In the genomic region with DNA sequence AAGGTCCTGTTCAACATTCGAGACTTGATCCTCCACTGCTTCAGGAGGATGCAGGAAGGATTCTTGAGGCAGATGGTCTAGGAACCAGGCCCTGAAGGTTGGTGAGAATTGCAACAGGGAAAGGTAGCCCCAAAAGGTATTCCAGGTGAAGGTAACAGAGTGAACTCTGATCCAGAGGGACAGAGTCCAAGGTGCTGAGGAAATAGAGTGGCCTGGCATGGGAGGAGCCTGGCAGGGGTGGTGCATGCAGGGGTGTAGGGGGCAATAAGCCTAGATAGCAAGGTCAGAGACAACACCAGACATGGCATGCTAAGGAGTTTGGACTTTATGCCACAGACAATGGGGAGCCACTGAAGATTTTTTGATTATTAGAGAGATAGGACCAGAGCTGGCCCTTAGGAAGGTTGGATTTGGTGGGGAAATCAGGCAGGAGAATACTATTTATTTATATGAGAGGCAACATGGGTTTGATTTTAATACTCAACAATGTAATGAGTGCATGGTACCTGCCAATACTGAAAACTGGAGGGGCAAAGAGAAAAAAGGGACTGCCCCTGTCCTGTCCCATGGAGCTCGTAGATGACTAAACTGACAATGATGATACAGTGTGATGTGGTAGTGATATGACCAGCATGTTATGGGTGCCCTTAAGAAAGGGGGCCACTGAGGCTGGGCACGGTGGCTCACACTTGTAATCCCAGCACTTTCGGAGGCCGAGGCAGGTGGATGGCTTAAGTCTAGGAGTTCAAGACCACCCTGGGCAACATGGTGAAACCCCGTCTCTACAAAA, we compare ENCODE assay signal across 22 cellular contexts. TPM values are rescaled to one million over a fixed set of nuclear protein-coding genes. Genes with fewer than 3 reads are reported as not detected.
DNase-seq lines count a peak whose midpoint lies in the region; ATAC-seq and TF ChIP-seq lines count a peak whose summit lies in the region.
"Had no signal": no experiment of that assay in that cellular context is flagged by ENCODE, and none has a peak within 500 bp of the region (broad histone marks: within the 10 kb centered on the region; RNA-seq: fewer than 3 reads in every experiment).

No MANE protein-coding gene starts in this region.

- no peak overlapping the region for H3K4me2 ChIP-seq in Loucy (ENCODE audit: low read depth, low read length, poor library complexity, severe bottlenecking)
- H3K4me2 ChIP-seq: A549 had no signal

- no peak overlapping the region for H3K27ac Mint-ChIP-seq in activated CD8-positive, alpha-beta T cell treated with anti-CD3 and anti-CD28 coated beads for 36 hours
- no peak overlapping the region for H3K27ac Mint-ChIP-seq in activated CD8-positive, alpha-beta T cell treated with anti-CD3 and anti-CD28 coated beads, Interleukin-2, amount 10 ng/mL, durations not matched to agents 7 days and 5 days
- peak overlapping the region in 4 of 6 donors; percentile 8 to 43 (median 36) for H3K27ac Mint-ChIP-seq in immature natural killer cell
- H3K27ac Mint-ChIP-seq in progenitor cell of endocrine pancreas, result peak overlapping the region; percentile 86
- H3K27ac Mint-ChIP-seq: T-cell had no signal

- H4K20me1 ChIP-seq in Loucy (ENCODE audit: insufficient read depth, low read length, poor library complexity, severe bottlenecking), result no peaks in the 10 kb centered on the region

- intact Hi-C loops in activated CD8-positive, alpha-beta T cell treated with anti-CD3 and anti-CD28 coated beads for 36 hours (cut with micrococcal nuclease), result no loop called here

- H3K9me2 ChIP-seq in Loucy (replicated peaks; ENCODE audit: low read depth, low read length), result no peaks in the 10 kb centered on the region

- peaks cover 43% of the 10 kb centered on the region for H3K4me1 Mint-ChIP-seq in activated CD8-positive, alpha-beta T cell treated with anti-CD3 and anti-CD28 coated beads for 36 hours (ENCODE audit: low read depth)
- peaks cover 56% of the 10 kb centered on the region for H3K4me1 Mint-ChIP-seq in activated CD8-positive, alpha-beta T cell treated with anti-CD3 and anti-CD28 coated beads, Interleukin-2, amount 10 ng/mL, durations not matched to agents 7 days and 5 days (ENCODE audit: low read depth)
- H3K4me1 Mint-ChIP-seq in immature natural killer cell (peaks cover 65% of the 10 kb centered on the region in 2 donors), progenitor cell of endocrine pancreas (ENCODE audit: low read depth) (peaks cover 41% of the 10 kb centered on the region)

- H3K27me3 Mint-ChIP-seq in activated CD8-positive, alpha-beta T cell treated with anti-CD3 and anti-CD28 coated beads for 36 hours, result no peaks in the 10 kb centered on the region
- H3K27me3 Mint-ChIP-seq in activated CD8-positive, alpha-beta T cell treated with anti-CD3 and anti-CD28 coated beads, Interleukin-2, amount 10 ng/mL, durations not matched to agents 7 days and 5 days (ENCODE audit: low read depth), result peaks cover 9% of the 10 kb centered on the region
- H3K27me3 Mint-ChIP-seq in immature natural killer cell (ENCODE audit: low read depth in 3 of 3), result peaks cover 2 to 5% (median 3%) of the 10 kb centered on the region in 3 donors
- H3K27me3 Mint-ChIP-seq in progenitor cell of endocrine pancreas, result no peaks in the 10 kb centered on the region
- H3K27me3 Mint-ChIP-seq: T-cell had no signal

- peak; percentile 37 for DNase-seq in activated CD8-positive, alpha-beta T cell treated with anti-CD3 and anti-CD28 coated beads for 36 hours
- no peak for DNase-seq in activated CD8-positive, alpha-beta T cell treated with anti-CD3 and anti-CD28 coated beads, Interleukin-2, amount 10 ng/mL, durations not matched to agents 7 days and 5 days
- DNase-seq in immature natural killer cell (no peak), progenitor cell of endocrine pancreas (ENCODE audit: low spot score, unreplicated experiment) (no peak), BE2C (no peak), NCI-H2171 treated with DMSO at 0.1 percent for 48 hours (lab: John Stamatoyannopoulos, UW) (no peak), NCI-H146 treated with DMSO at 0.1 percent for 48 hours (lab: John Stamatoyannopoulos, UW; ENCODE audit: unreplicated experiment) (no peak)
- DNase-seq: activated CD4-positive, alpha-beta T cell treated with anti-CD3 and anti-CD28 coated beads for 4 hours; activated CD8-positive, alpha-beta memory T cell treated with anti-CD3 and anti-CD28 coated beads, Interleukin-2, amount 50 U/mL, for 4 hours; DMS79; GOT3; KBM-7; lower lobe of right lung; NCI-H146; NCI-H510A treated with DMSO at 0.1 percent for 48 hours; T-cell had no signal

- H3K36me3 ChIP-seq in Loucy (ENCODE audit: insufficient read depth, low read length) (no peaks in the 10 kb centered on the region), BE2C (no peaks in the 10 kb centered on the region)
- H3K36me3 ChIP-seq: breast epithelium, lower lobe of right lung, SJSA1, vagina had no signal

- no peak for TF ChIP-seq CTCF in activated CD8-positive, alpha-beta T cell treated with anti-CD3 and anti-CD28 coated beads for 36 hours (IDR thresholded peaks at IDR 0.05)
- TF ChIP-seq CTCF in Loucy (conservative IDR thresholded peaks at IDR 0.05; ENCODE audit: low read length) (no peak), progenitor cell of endocrine pancreas (IDR thresholded peaks at IDR 0.05; ENCODE audit: unreplicated experiment) (no peak), BE2C (IDR thresholded peaks at IDR 0.05; ENCODE audit: low read depth, low read length) (no peak)

- H3K27me3 ChIP-seq in Loucy (ENCODE audit: insufficient read depth, low read length, poor library complexity, severe bottlenecking) (no peaks in the 10 kb centered on the region), BE2C (no peaks in the 10 kb centered on the region)
- H3K27me3 ChIP-seq: breast epithelium, SJSA1, vagina had no signal

- H2AFZ ChIP-seq in Loucy (ENCODE audit: low read length), result peak overlapping the region; percentile 22; the same call in 1 of the 2 replicates

- ATAC-seq in activated CD8-positive, alpha-beta T cell treated with anti-CD3 and anti-CD28 coated beads for 36 hours, result peak; percentile 67
- ATAC-seq in activated CD8-positive, alpha-beta T cell treated with anti-CD3 and anti-CD28 coated beads, Interleukin-2, amount 10 ng/mL, durations not matched to agents 7 days and 5 days, result no peak
- ATAC-seq: A549, lower lobe of right lung, Panc1, T-cell had no signal

- H3K4me3 ChIP-seq in Loucy (ENCODE audit: low read length, poor library complexity, severe bottlenecking) (no peak overlapping the region), BE2C (ENCODE audit: low read depth, low read length) (no peak overlapping the region)
- H3K4me3 ChIP-seq: A549, breast epithelium, lower lobe of right lung, SJSA1, vagina had no signal

- H3K4me3 Mint-ChIP-seq in activated CD8-positive, alpha-beta T cell treated with anti-CD3 and anti-CD28 coated beads for 36 hours, result no peak overlapping the region
- no peak overlapping the region for H3K4me3 Mint-ChIP-seq in activated CD8-positive, alpha-beta T cell treated with anti-CD3 and anti-CD28 coated beads, Interleukin-2, amount 10 ng/mL, durations not matched to agents 7 days and 5 days
- H3K4me3 Mint-ChIP-seq in immature natural killer cell, result peak overlapping the region in 2 of 5 donors; percentile 14 to 22
- no peak overlapping the region for H3K4me3 Mint-ChIP-seq in progenitor cell of endocrine pancreas (ENCODE audit: low read depth)
- H3K4me3 Mint-ChIP-seq: T-cell had no signal

- no peaks in the 10 kb centered on the region for H3K79me2 ChIP-seq in Loucy (ENCODE audit: insufficient read depth, low read length)

- POLR2A ChIA-PET in activated CD8-positive, alpha-beta T cell treated with anti-CD3 and anti-CD28 coated beads for 36 hours (lab: Charles Lee), result no interaction called here
- POLR2A ChIA-PET in activated CD8-positive, alpha-beta T cell treated with anti-CD3 and anti-CD28 coated beads, Interleukin-2, amount 10 ng/mL, durations not matched to agents 7 days and 5 days (lab: Charles Lee), result no interaction called here

- H3K4me1 ChIP-seq in Loucy (ENCODE audit: insufficient read depth, low read length, poor library complexity, severe bottlenecking) (peaks cover 51% of the 10 kb centered on the region), BE2C (no peaks in the 10 kb centered on the region)

- H3K9me3 ChIP-seq in Loucy (ENCODE audit: insufficient read depth, low read depth, low read length), result no peaks in the 10 kb centered on the region
- no peaks in the 10 kb centered on the region for H3K9me3 ChIP-seq in BE2C
- H3K9me3 ChIP-seq: A549, breast epithelium, lower lobe of right lung, SJSA1, vagina had no signal

- CTCF ChIA-PET in activated CD8-positive, alpha-beta T cell treated with anti-CD3 and anti-CD28 coated beads for 36 hours (lab: Charles Lee), result no interaction called here
- CTCF ChIA-PET in activated CD8-positive, alpha-beta T cell treated with anti-CD3 and anti-CD28 coated beads, Interleukin-2, amount 10 ng/mL, durations not matched to agents 7 days and 5 days (lab: Charles Lee), result no interaction called here

- H3K9me3 Mint-ChIP-seq in activated CD8-positive, alpha-beta T cell treated with anti-CD3 and anti-CD28 coated beads for 36 hours, result no peaks in the 10 kb centered on the region
- H3K9me3 Mint-ChIP-seq in activated CD8-positive, alpha-beta T cell treated with anti-CD3 and anti-CD28 coated beads, Interleukin-2, amount 10 ng/mL, durations not matched to agents 7 days and 5 days (ENCODE audit: insufficient read depth), result no peaks in the 10 kb centered on the region
- H3K9me3 Mint-ChIP-seq in immature natural killer cell (no peaks in the 10 kb centered on the region), progenitor cell of endocrine pancreas (ENCODE audit: low read depth) (no peaks in the 10 kb centered on the region)
- H3K9me3 Mint-ChIP-seq: T-cell had no signal

- no peaks in the 10 kb centered on the region for H3K36me3 Mint-ChIP-seq in activated CD8-positive, alpha-beta T cell treated with anti-CD3 and anti-CD28 coated beads for 36 hours (ENCODE audit: low read depth)
- H3K36me3 Mint-ChIP-seq in activated CD8-positive, alpha-beta T cell treated with anti-CD3 and anti-CD28 coated beads, Interleukin-2, amount 10 ng/mL, durations not matched to agents 7 days and 5 days (ENCODE audit: low read depth), result no peaks in the 10 kb centered on the region
- H3K36me3 Mint-ChIP-seq in immature natural killer cell, result no peaks in the 10 kb centered on the region
- no peaks in the 10 kb centered on the region for H3K36me3 Mint-ChIP-seq in progenitor cell of endocrine pancreas (ENCODE audit: insufficient read depth)
- H3K36me3 Mint-ChIP-seq: T-cell had no signal

- no peaks in the 10 kb centered on the region for H3F3A ChIP-seq in Loucy (ENCODE audit: low read depth)

- H3K9ac ChIP-seq in Loucy (ENCODE audit: low read depth, low read length, poor library complexity, severe bottlenecking), result no peak overlapping the region

RNA-seq across cellular contexts. Expression of gene TMED10, which starts 50.5 kb away (rescaled TPM):
- 100 to 1,000 TPM; 173 to 179 TPM for total RNA-seq in activated CD8-positive, alpha-beta T cell treated with anti-CD3 and anti-CD28 coated beads for 36 hours
- total RNA-seq in activated CD8-positive, alpha-beta T cell treated with anti-CD3 and anti-CD28 coated beads, Interleukin-2, amount 10 ng/mL, durations not matched to agents 7 days and 5 days, result 100 to 1,000 TPM; 177 to 188 TPM
- 100 to 1,000 TPM; 379 to 442 (median 439) TPM for polyA plus RNA-seq in immature natural killer cell
- total RNA-seq in progenitor cell of endocrine pancreas, result 282 and 288 TPM in 2 replicates
- 153 TPM for polyA plus RNA-seq in BE2C (2012; ENCODE audit: insufficient read depth, insufficient read length, low read depth)

RNA-seq across cellular contexts. Expression of gene FOS, which starts 51.7 kb away (rescaled TPM):
- total RNA-seq in activated CD8-positive, alpha-beta T cell treated with anti-CD3 and anti-CD28 coated beads for 36 hours, result 10 to 100 TPM; 81.8 to 84.6 TPM
- total RNA-seq in activated CD8-positive, alpha-beta T cell treated with anti-CD3 and anti-CD28 coated beads, Interleukin-2, amount 10 ng/mL, durations not matched to agents 7 days and 5 days, result 100 to 1,000 TPM; 201 to 219 TPM
- 100 to 1,000 TPM; 525 to 765 (median 608) TPM for polyA plus RNA-seq in immature natural killer cell
- total RNA-seq in progenitor cell of endocrine pancreas, result 73.7 and 88.8 TPM in 2 replicates
- 5.2 TPM for polyA plus RNA-seq in BE2C (2012; ENCODE audit: insufficient read depth, insufficient read length, low read depth)

Comparison
In these comparisons a context has a peak if more than half of its experiments do, and no peak if none do; other contexts are left out.
1. H3K27ac Mint-ChIP-seq: peak in immature natural killer cell (4 of 6) and progenitor cell of endocrine pancreas (single experiment); none in activated CD8-positive, alpha-beta T cell treated with anti-CD3 and anti-CD28 coated beads for 36 hours (single experiment) and activated CD8-positive, alpha-beta T cell treated with anti-CD3 and anti-CD28 coated beads, Interleukin-2, amount 10 ng/mL, durations not matched to agents 7 days and 5 days (single experiment).